13 cellular contexts compared by ENCODE assay signal in genomic region chr9:121348321-121348720, GRCh38.
"Had no signal": no experiment of that assay in that cellular context is flagged by ENCODE, and none has a peak within 500 bp of the region (broad histone marks: within the 10 kb centered on the region; RNA-seq: fewer than 3 reads in every experiment).

No MANE protein-coding gene starts in this region.

- H3K27me3 ChIP-seq: adrenal gland, ovary had no signal

- H3K36me3 ChIP-seq: ovary had no signal

- ATAC-seq: left lobe of liver had no signal

- H3K4me3 ChIP-seq: adrenal gland, ovary had no signal

- DNase-seq: activated CD4-positive, alpha-beta T cell treated with anti-CD3 and anti-CD28 coated beads for 4 hours; activated CD8-positive, alpha-beta memory T cell treated with anti-CD3 and anti-CD28 coated beads for 24 hours; activated naive CD4-positive, alpha-beta T cell treated with anti-CD3 and anti-CD28 coated beads, Interleukin-2, amount 10 ng/mL, durations not matched to agents 7 days and 5 days; endodermal cell; erythroblast; foreskin fibroblast; islet precursor cell; ovary; small intestine; substantia nigra; T-helper 1 cell had no signal

- H3K9me3 ChIP-seq: adrenal gland, ovary had no signal

- H3K27ac ChIP-seq: ovary had no signal
